8 cellular contexts compared by ENCODE assay signal in genomic region chr17:37490022-37490587, GRCh38. TPM values are rescaled to one million over a fixed set of nuclear protein-coding genes. Genes with fewer than 3 reads are reported as not detected.
DNase-seq lines count a peak whose midpoint lies in the region; ATAC-seq, FAIRE-seq and TF ChIP-seq lines count a peak whose summit lies in the region.

No MANE protein-coding gene starts in this region.

- intact Hi-C loops in breast epithelium (cut with DNase I; ENCODE audit: low total_unique reads), result no loop called here

- no peaks in the 10 kb centered on the region for H3K9me1 ChIP-seq in keratinocyte (ENCODE audit: control insufficient read depth, extremely low read depth, insufficient read depth, low read length)

- no peak for FAIRE-seq in keratinocyte (lab: Jason Lieb, UNC)

- H3F3A ChIP-seq in GM23338 (replicated peaks; ENCODE audit: low read depth) (peaks cover 8% of the 10 kb centered on the region), MM.1S (ENCODE audit: insufficient read depth, low read length) (peaks cover 11% of the 10 kb centered on the region)

- no peak overlapping the region for H3K27ac ChIP-seq in GM23338 (ENCODE audit: low read depth)
- peak overlapping the region; percentile 38; the same call in 1 of the 2 replicates for H3K27ac ChIP-seq in MM.1S (ENCODE audit: low read length)
- peak overlapping the region; percentile 98 for H3K27ac ChIP-seq in VCaP
- H3K27ac ChIP-seq in breast epithelium, result peak overlapping the region; percentile 97 to 98
- H3K27ac ChIP-seq in keratinocyte (ENCODE audit: control insufficient read depth, insufficient read depth, low read length), result peak overlapping the region; percentile 95

- TF ChIP-seq CTCF in GM23338 (conservative IDR thresholded peaks at IDR 0.05; ENCODE audit: low read depth in 2 of 2) (peak; percentile 19 to 43; a peak in 2 of 4 replicates), MM.1S (IDR thresholded peaks at IDR 0.05; ENCODE audit: low read length) (peak; percentile 14; the same call in 1 of the 2 replicates), VCaP (conservative IDR thresholded peaks at IDR 0.05) (peak; percentile 77), breast epithelium (IDR thresholded peaks at IDR 0.05) (peak in 1 of 3 donors; percentile 29), keratinocyte (optimal IDR thresholded peaks at IDR 0.05 in 1 of 3, IDR thresholded peaks at IDR 0.05 in 1 of 3, conservative IDR thresholded peaks at IDR 0.05 in 1 of 3; ENCODE audit: extremely low read depth in 1 of 3, insufficient read depth in 2 of 3, low read length in 3 of 3) (peak in 1 of 3 experiments; percentile 52)

- 0 out of 2 replicates have a peak overlapping the region, but pooled peaks have one; percentile 80 for H2AFZ ChIP-seq in GM23338
- H2AFZ ChIP-seq in MM.1S (ENCODE audit: low read length), result peak overlapping the region; percentile 52; the same call in 1 of the 2 replicates
- no peak overlapping the region for H2AFZ ChIP-seq in keratinocyte (ENCODE audit: control insufficient read depth, low read length)

- no peak overlapping the region for H3K27ac Mint-ChIP-seq in GM23338

- H3K9me3 ChIP-seq in MM.1S (replicated peaks; ENCODE audit: insufficient read depth, low read length) (no peaks in the 10 kb centered on the region), breast epithelium (no peaks in the 10 kb centered on the region), keratinocyte (ENCODE audit: control insufficient read depth, low read depth, low read length) (no peaks in the 10 kb centered on the region)

- no peak for TF ChIP-seq POLR2A in breast epithelium (IDR thresholded peaks at IDR 0.05)

- H3K4me3 Mint-ChIP-seq in GM23338, result peak overlapping the region; percentile 87

- H3K4me1 Mint-ChIP-seq in GM23338, result peaks cover 37% of the 10 kb centered on the region

- H3K27me3 ChIP-seq in GM23338 (ENCODE audit: insufficient read depth) (0 out of 2 replicates have a peak, but pooled peaks cover 5% of the 10 kb centered on the region), MM.1S (replicated peaks; ENCODE audit: insufficient read depth, low read length) (no peaks in the 10 kb centered on the region), breast epithelium (no peaks in the 10 kb centered on the region), keratinocyte (ENCODE audit: control insufficient read depth, extremely low read depth, insufficient read depth, low read length) (no peaks in the 10 kb centered on the region)

- H3K36me3 ChIP-seq in GM23338 (ENCODE audit: insufficient read depth), result no peaks in the 10 kb centered on the region
- H3K36me3 ChIP-seq in MM.1S (replicated peaks; ENCODE audit: insufficient read depth, low read length), result no peaks in the 10 kb centered on the region
- H3K36me3 ChIP-seq in breast epithelium, result no peaks in the 10 kb centered on the region
- H3K36me3 ChIP-seq in keratinocyte (ENCODE audit: control insufficient read depth in 2 of 2, extremely low read depth in 1 of 2, insufficient read depth in 2 of 2, low read length in 2 of 2), result peaks cover 2 to 5% of the 10 kb centered on the region in 2 experiments

- H3K4me1 ChIP-seq in GM23338 (ENCODE audit: insufficient read depth) (peaks cover 39% of the 10 kb centered on the region), MM.1S (ENCODE audit: low read length) (peaks cover 11% of the 10 kb centered on the region), breast epithelium (no peaks in the 10 kb centered on the region), keratinocyte (ENCODE audit: control insufficient read depth, extremely low read depth, insufficient read depth, low read length) (peaks cover 39% of the 10 kb centered on the region)

- DNase-seq in GM23338 (ENCODE audit: low spot score) (peak; percentile 85), MM.1S (peak; percentile 61), breast epithelium (ENCODE audit: low spot score in 2 of 2) (peak; percentile 70 to 75), keratinocyte (ENCODE audit: low read depth, low spot score) (no peak), epidermal melanocyte (ENCODE audit: insufficient read length, low spot score) (no peak)
- peak; percentile 59 to 61 for DNase-seq in stimulated activated CD4-positive, alpha-beta T cell treated with anti-CD3 and anti-CD28 coated beads, Interleukin-15, amount 100 ng/mL, for 48 hours (ENCODE audit: low read depth in 2 of 2)

- H3K9ac ChIP-seq in MM.1S (ENCODE audit: low read length) (peak overlapping the region; percentile 40; the same call in 1 of the 2 replicates), keratinocyte (ENCODE audit: control insufficient read depth, extremely low read depth, insufficient read depth, low read length) (peak overlapping the region; percentile 83)

- peak overlapping the region; percentile 99 for H3K4me3 ChIP-seq in GM08714 (ENCODE audit: low read length)
- H3K4me3 ChIP-seq in GM23338, result peak overlapping the region; percentile 86
- H3K4me3 ChIP-seq in MM.1S (ENCODE audit: low read length), result peak overlapping the region; percentile 76
- H3K4me3 ChIP-seq in breast epithelium, result peak overlapping the region; percentile 83 to 90 (median 88)
- peak overlapping the region; percentile 67 to 86 (median 83) for H3K4me3 ChIP-seq in keratinocyte (ENCODE audit: control insufficient read depth in 2 of 3, extremely low read depth in 1 of 3, insufficient read depth in 2 of 3, low read depth in 1 of 3, low read length in 3 of 3)

- peak; percentile 44 for ATAC-seq in GM23338

- dilution Hi-C loops in keratinocyte (cut with MboI; ENCODE audit: extremely low pct_ligation_motif_present, low sequenced_read_pairs), result no loop called here

- H3K79me2 ChIP-seq in GM23338 (replicated peaks; ENCODE audit: insufficient read depth) (peaks cover 43% of the 10 kb centered on the region), MM.1S (ENCODE audit: low read length) (peaks cover 49% of the 10 kb centered on the region), keratinocyte (ENCODE audit: control insufficient read depth, insufficient read depth, low read length) (peaks cover 42% of the 10 kb centered on the region)

- H3K27me3 Mint-ChIP-seq in GM23338 (ENCODE audit: insufficient read depth, low read depth, poor library complexity), result peaks cover 8% of the 10 kb centered on the region

- H3K36me3 Mint-ChIP-seq in GM23338 (ENCODE audit: low read depth), result no peaks in the 10 kb centered on the region; the same call in 2 of the 3 replicates

- no peaks in the 10 kb centered on the region for H3K9me2 ChIP-seq in GM23338 (ENCODE audit: insufficient read depth)
- no peaks in the 10 kb centered on the region for H3K9me2 ChIP-seq in MM.1S (replicated peaks; ENCODE audit: insufficient read depth, low read length)

- H3K9me3 Mint-ChIP-seq in GM23338, result no peaks in the 10 kb centered on the region; the same call in 2 of the 3 replicates

- H4K20me1 ChIP-seq in GM23338 (replicated peaks; ENCODE audit: insufficient read depth) (peaks cover 14% of the 10 kb centered on the region), MM.1S (ENCODE audit: insufficient read depth, low read length) (no peaks in the 10 kb centered on the region), keratinocyte (ENCODE audit: control insufficient read depth, extremely low read depth, insufficient read depth, low read length) (peaks cover 5% of the 10 kb centered on the region)

- H3K4me2 ChIP-seq in GM23338 (peak overlapping the region; percentile 97), MM.1S (ENCODE audit: low read depth, low read length) (peak overlapping the region; percentile 77), keratinocyte (ENCODE audit: control insufficient read depth, extremely low read depth, insufficient read depth, low read depth, low read length) (peak overlapping the region; percentile 96)

TF ChIP-seq in GM23338, 12 proteins besides CTCF, POLR2A, EP300 and RAD21 (continues in another document):
- TF ChIP-seq REST (IDR thresholded peaks at IDR 0.05; ENCODE audit: unreplicated experiment) (no peak), ZNF114 (CRISPR knock-in tag; IDR thresholded peaks at IDR 0.05) (no peak)

RNA-seq across cellular contexts. Expression of gene DUSP14, which starts 0.4 kb away (rescaled TPM):
- total RNA-seq in GM23338 (2014; rRNA removed; shearing (Covaris generic)), result 38.7 and 41.2 TPM in 2 replicates
- polyA plus RNA-seq in GM23338 (2016; fragmentation: Nextera tagmentation; extraction: Ambion mirVana), result 34.3 and 36.7 TPM in 2 replicates
- total RNA-seq in breast epithelium, result 10 to 100 TPM; 18.7 to 32.8 (median 24.6) TPM
- 169 to 226 TPM (median 210 TPM) in 3 replicates for polyA plus RNA-seq in keratinocyte
- polyA plus RNA-seq in keratinocyte (2011; ENCODE audit: low read depth), result 52.8 TPM
- polyA plus RNA-seq in keratinocyte (2011; cell fraction: cytosol; rRNA removed), result 197 and 226 TPM in 2 replicates
- 187 and 230 TPM in 2 replicates for polyA plus RNA-seq in keratinocyte (2011; cell fraction: nucleus; rRNA removed)
- 115 and 211 TPM in 2 replicates for polyA plus RNA-seq in keratinocyte (2012; ENCODE audit: low replicate concordance)
- polyA minus RNA-seq in keratinocyte, result 137 to 243 TPM (median 145 TPM) in 3 replicates
- 130 TPM for polyA minus RNA-seq in keratinocyte (2011; cell fraction: cytosol; rRNA and poly(A)+ RNA removed)
- polyA minus RNA-seq in keratinocyte (2011; cell fraction: nucleus; rRNA and poly(A)+ RNA removed), result 77.0 and 108 TPM in 2 replicates

Comparison
In these comparisons a context has a peak if more than half of its experiments do, and no peak if none do; other contexts are left out.
1. DNase-seq: peak in GM23338 (single experiment), MM.1S (single experiment), breast epithelium (2 of 2) and stimulated activated CD4-positive, alpha-beta T cell treated with anti-CD3 and anti-CD28 coated beads, Interleukin-15, amount 100 ng/mL, for 48 hours (2 of 2); none in keratinocyte (single experiment) and epidermal melanocyte (single experiment).
2. Peak in every context shown above with its lines, with median percentiles within 50 percentile points of each other: H3K4me3 ChIP-seq and H3K4me2 ChIP-seq.